Comparison of ENCODE assay signal across 12 cellular contexts in the genomic region with DNA sequence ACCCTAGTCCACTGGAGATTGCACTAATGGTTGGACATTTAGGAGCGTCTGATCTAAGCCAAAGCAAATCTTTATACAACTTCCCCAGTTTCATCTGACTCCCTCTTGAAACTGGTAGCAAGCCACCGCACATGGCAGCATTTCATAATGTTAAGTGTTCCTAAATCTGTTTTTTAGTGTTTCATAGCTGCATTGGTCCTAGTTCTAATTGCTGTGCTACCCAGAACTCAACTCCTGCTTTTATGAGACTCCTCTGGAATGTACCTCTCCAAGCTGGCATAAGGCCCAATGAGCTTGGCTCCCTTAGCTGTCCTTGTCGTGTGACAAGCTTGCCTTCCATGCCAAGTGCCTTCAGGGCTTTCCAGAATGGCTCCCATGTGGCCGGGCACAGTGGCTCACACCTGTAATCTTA.
DNase-seq lines count a peak whose midpoint lies in the region; ATAC-seq and TF ChIP-seq lines count a peak whose summit lies in the region.
"Had no signal": no experiment of that assay in that cellular context is flagged by ENCODE, and none has a peak within 500 bp of the region (broad histone marks: within the 10 kb centered on the region; RNA-seq: fewer than 3 reads in every experiment).

No MANE protein-coding gene starts in this region.

- H3K27me3 ChIP-seq in breast epithelium (no peaks in the 10 kb centered on the region), tibial artery (no peaks in the 10 kb centered on the region)

- ATAC-seq in left lobe of liver (peak; percentile 70), GM19035 (IDR thresholded peaks at IDR 0.05; ENCODE audit: unreplicated experiment) (no peak), HG03439 (IDR thresholded peaks at IDR 0.05; ENCODE audit: unreplicated experiment) (no peak)

- no peak for TF ChIP-seq CTCF in breast epithelium (IDR thresholded peaks at IDR 0.05)
- no peak for TF ChIP-seq CTCF in tibial artery (IDR thresholded peaks at IDR 0.05)

- H3K4me1 ChIP-seq in breast epithelium (peaks cover 0 to 9% of the 10 kb centered on the region in 2 donors), tibial artery (peaks cover 0 to 42% (median 30%) of the 10 kb centered on the region in 4 donors)

- H3K27ac ChIP-seq in breast epithelium (peak overlapping the region in 1 of 2 donors; percentile 45), tibial artery (peak overlapping the region; percentile 69 to 76)

- H3K36me3 ChIP-seq in breast epithelium, result no peaks in the 10 kb centered on the region
- no peaks in the 10 kb centered on the region for H3K36me3 ChIP-seq in tibial artery

- TF ChIP-seq POLR2A in breast epithelium (IDR thresholded peaks at IDR 0.05), result no peak

- CTCF ChIA-PET in HEK293T (lab: Yijun Ruan, JAX), result no interaction called here

- peak; percentile 24 for DNase-seq in DMS79 treated with DMSO at 0.1 percent for 48 hours (lab: John Stamatoyannopoulos, UW)
- DNase-seq in DMS79 (lab: John Stamatoyannopoulos, UW), result no peak
- peak; percentile 87 to 91 for DNase-seq in breast epithelium (ENCODE audit: low spot score in 2 of 2)
- DNase-seq in left lobe of liver (ENCODE audit: low spot score), result peak; percentile 49
- peak; percentile 55 to 90 for DNase-seq in tibial artery
- DNase-seq in HEK293T (ENCODE audit: extremely low spot score), result no peak
- DNase-seq: 8988T, hippocampal formation, NCI-H345, retina had no signal

- intact Hi-C loops in breast epithelium (cut with DNase I; ENCODE audit: low total_unique reads), result loop anchor here (10.0 kb wide), 1 partner anchor 172 kb away; no protein-coding TSS in a partner anchor
- intact Hi-C loops in tibial artery (cut with DNase I; ENCODE audit: low total_unique reads), result no loop called here

- POLR2A ChIA-PET in HEK293T (lab: Yijun Ruan, JAX), result no interaction called here

- H3K4me3 ChIP-seq in breast epithelium, result no peak overlapping the region
- no peak overlapping the region for H3K4me3 ChIP-seq in tibial artery

- no peaks in the 10 kb centered on the region for H3K9me3 ChIP-seq in breast epithelium
- H3K9me3 ChIP-seq in tibial artery, result no peaks in the 10 kb centered on the region

TF ChIP-seq in HEK293T, 16 proteins besides CTCF, POLR2A, EP300 and RAD21:
- no peak for TF ChIP-seq NFRKB (IDR thresholded peaks at IDR 0.05)
- no peak for TF ChIP-seq SUZ12 (IDR thresholded peaks at IDR 0.05)
- TF ChIP-seq LEF1 (IDR thresholded peaks at IDR 0.05; ENCODE audit: borderline replicate concordance), result no peak
- TF ChIP-seq SP1 (IDR thresholded peaks at IDR 0.05), result no peak
- no peak for TF ChIP-seq ARNT (IDR thresholded peaks at IDR 0.05)
- TF ChIP-seq BHLHE40 (IDR thresholded peaks at IDR 0.05; ENCODE audit: borderline replicate concordance), result no peak
- TF ChIP-seq CTBP1 (IDR thresholded peaks at IDR 0.05; ENCODE audit: borderline replicate concordance), result no peak
- TF ChIP-seq TARDBP (IDR thresholded peaks at IDR 0.05), result no peak
- TF ChIP-seq ELF4 (IDR thresholded peaks at IDR 0.05), result no peak
- no peak for TF ChIP-seq HDGF (IDR thresholded peaks at IDR 0.05; ENCODE audit: borderline replicate concordance)
- TF ChIP-seq, protein P1, sequence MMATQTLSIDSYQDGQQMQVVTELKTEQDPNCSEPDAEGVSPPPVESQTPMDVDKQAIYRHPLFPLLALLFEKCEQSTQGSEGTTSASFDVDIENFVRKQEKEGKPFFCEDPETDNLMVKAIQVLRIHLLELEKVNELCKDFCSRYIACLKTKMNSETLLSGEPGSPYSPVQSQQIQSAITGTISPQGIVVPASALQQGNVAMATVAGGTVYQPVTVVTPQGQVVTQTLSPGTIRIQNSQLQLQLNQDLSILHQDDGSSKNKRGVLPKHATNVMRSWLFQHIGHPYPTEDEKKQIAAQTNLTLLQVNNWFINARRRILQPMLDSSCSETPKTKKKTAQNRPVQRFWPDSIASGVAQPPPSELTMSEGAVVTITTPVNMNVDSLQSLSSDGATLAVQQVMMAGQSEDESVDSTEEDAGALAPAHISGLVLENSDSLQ (IDR thresholded peaks at IDR 0.05), result no peak
- TF ChIP-seq L3MBTL2 (conservative IDR thresholded peaks at IDR 0.05), result no peak
- TF ChIP-seq FOXK2 (IDR thresholded peaks at IDR 0.05), result no peak
- TF ChIP-seq ZNF384 (IDR thresholded peaks at IDR 0.05), result no peak
- no peak for TF ChIP-seq FOXM1 (IDR thresholded peaks at IDR 0.05; ENCODE audit: borderline replicate concordance)
- no peak for TF ChIP-seq FOXA1 (IDR thresholded peaks at IDR 0.05)

Comparison
In these comparisons a context has a peak if more than half of its experiments do, and no peak if none do; other contexts are left out.
1. DNase-seq: peak in DMS79 treated with DMSO at 0.1 percent for 48 hours (single experiment), breast epithelium (2 of 2), left lobe of liver (single experiment) and tibial artery (2 of 2); none in DMS79 (single experiment) and HEK293T (single experiment).